ENCODE assay signal across 30 cellular contexts in genomic region chr20:37461376-37461775, GRCh38.
"Had no signal": no experiment of that assay in that cellular context is flagged by ENCODE, and none has a peak within 500 bp of the region (broad histone marks: within the 10 kb centered on the region; RNA-seq: fewer than 3 reads in every experiment).

No MANE protein-coding gene starts in this region.

- ATAC-seq: activated naive CD4-positive, alpha-beta T cell treated with anti-CD3 and anti-CD28 coated beads, Interleukin-2, amount 50 U/mL, for 72 hours; activated naive CD8-positive, alpha-beta T cell treated with anti-CD3 and anti-CD28 coated beads, Interleukin-2, amount 50 U/mL, for 24 hours; activated T-cell treated with anti-CD3 and anti-CD28 coated beads, Interleukin-2, amount 50 U/mL, for 4 hours; activated T-cell treated with anti-CD3 and anti-CD28 coated beads, Interleukin-2, amount 50 U/mL, for 72 hours; activated T-helper 17 cell treated with anti-CD3 and anti-CD28 coated beads, Interleukin-2, amount 50 U/mL, for 72 hours; body of pancreas had no signal

- H3K4me1 ChIP-seq: adrenal gland, ascending aorta, body of pancreas, breast epithelium had no signal

- H3K4me3 ChIP-seq: adrenal gland, ascending aorta, body of pancreas, breast epithelium, cardiac muscle cell had no signal

- H3K36me3 ChIP-seq: adrenal gland, ascending aorta, brain microvascular endothelial cell, breast epithelium, cardiac muscle cell had no signal

- DNase-seq: activated effector memory CD4-positive, alpha-beta T cell treated with anti-CD3 and anti-CD28 coated beads, Interleukin-2, amount 50 U/mL, for 16 hours; activated effector memory CD4-positive, alpha-beta T cell treated with Interleukin-2 at 50 U/mL for 16 hours; activated gamma-delta T cell; activated gamma-delta T cell treated with Interleukin-2 at 50 U/mL for 16 hours; activated naive CD4-positive, alpha-beta T cell; activated naive CD4-positive, alpha-beta T cell treated with anti-CD3 and anti-CD28 coated beads for 36 hours; activated naive CD4-positive, alpha-beta T cell treated with anti-CD3 and anti-CD28 coated beads, Interleukin-2, amount 10 ng/mL, durations not matched to agents 7 days and 5 days; activated naive CD4-positive, alpha-beta T cell treated with anti-CD3 and anti-CD28 coated beads, Interleukin-2, amount 50 U/mL, for 16 hours; activated naive CD4-positive, alpha-beta T cell treated with Interleukin-2 at 50 U/mL for 16 hours; activated naive CD8-positive, alpha-beta T cell treated with anti-CD3 and anti-CD28 coated beads for 36 hours; activated naive CD8-positive, alpha-beta T cell treated with anti-CD3 and anti-CD28 coated beads, Interleukin-2, amount 10 ng/mL, durations not matched to agents 7 days and 5 days; activated naive CD8-positive, alpha-beta T cell treated with anti-CD3 and anti-CD28 coated beads, Interleukin-2, amount 50 U/mL, for 24 hours; activated T-cell treated with anti-CD3 and anti-CD28 coated beads, Interleukin-2, amount 50 U/mL, for 24 hours; activated T-cell treated with anti-CD3 and anti-CD28 coated beads, Interleukin-2, amount 50 U/mL, for 4 hours; activated T-cell treated with anti-CD3 and anti-CD28 coated beads, Interleukin-2, amount 50 U/mL, for 48 hours; activated T-cell treated with anti-CD3 and anti-CD28 coated beads, Interleukin-2, amount 50 U/mL, for 72 hours; adrenal gland; amniotic stem cell; amygdala; anterior cingulate cortex; aorta; body of pancreas; brain microvascular endothelial cell; caudate nucleus; central memory CD4-positive, alpha-beta T cell had no signal

- H3K9me3 ChIP-seq: adrenal gland had no signal

- H3K27me3 ChIP-seq: adrenal gland, ascending aorta, body of pancreas, breast epithelium, cardiac muscle cell had no signal

- H3K27ac ChIP-seq: adrenal gland, ascending aorta, body of pancreas, brain microvascular endothelial cell, breast epithelium, cardiac muscle cell had no signal
